27 cellular contexts compared by ENCODE assay signal in the genomic region with DNA sequence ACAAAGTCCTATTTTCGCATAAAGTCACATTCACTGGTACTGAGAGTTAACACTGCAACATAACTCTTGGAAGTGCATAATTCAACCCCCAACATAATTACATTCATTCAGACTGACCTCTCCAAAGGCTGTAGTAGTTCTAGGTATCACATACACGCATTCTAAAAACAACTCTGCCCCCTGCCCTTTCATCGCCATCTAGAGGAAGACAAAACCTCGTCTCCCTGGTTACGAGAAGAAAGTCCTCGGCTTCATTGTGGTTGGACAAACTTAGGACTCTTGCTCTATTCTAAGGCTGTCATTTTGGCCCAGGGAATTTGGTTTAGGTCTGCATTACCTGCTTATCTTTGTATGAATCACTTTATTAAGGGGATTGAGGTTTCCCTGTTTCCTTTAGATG.
DNase-seq lines count a peak whose midpoint lies in the region; ATAC-seq and TF ChIP-seq lines count a peak whose summit lies in the region.
"Had no signal": no experiment of that assay in that cellular context is flagged by ENCODE, and none has a peak within 500 bp of the region (broad histone marks: within the 10 kb centered on the region; RNA-seq: fewer than 3 reads in every experiment).

No MANE protein-coding gene starts in this region.

- H3K9ac ChIP-seq in Karpas-422 (ENCODE audit: low read length), result no peak overlapping the region

- peak; percentile 74 for ATAC-seq in WTC11
- ATAC-seq: activated T-cell treated with anti-CD3 and anti-CD28 coated beads, Interleukin-2, amount 50 U/mL, for 72 hours; lower lobe of right lung; natural killer cell had no signal

- H3K9me3 ChIP-seq in MG63, result no peaks in the 10 kb centered on the region
- peaks cover 5% of the 10 kb centered on the region for H3K9me3 ChIP-seq in Karpas-422 (ENCODE audit: low read length)
- H3K9me3 ChIP-seq: lower lobe of right lung, uterus had no signal

- no peak for TF ChIP-seq POLR2A in NB4 (IDR thresholded peaks at IDR 0.05; ENCODE audit: extremely low read depth, insufficient read length)

- no peaks in the 10 kb centered on the region for H3K36me3 Mint-ChIP-seq in WTC11
- H3K36me3 Mint-ChIP-seq: CD8-positive, alpha-beta memory T cell had no signal

- POLR2A ChIA-PET in WTC11 (lab: Charles Lee), result no interaction called here

- no peaks in the 10 kb centered on the region for H3K27me3 Mint-ChIP-seq in WTC11 (ENCODE audit: low read depth)
- H3K27me3 Mint-ChIP-seq: activated CD4-positive, alpha-beta T cell treated with anti-CD3 and anti-CD28 coated beads, Interleukin-2, amount 10 ng/mL, durations not matched to agents 24 days and 14 days; CD8-positive, alpha-beta memory T cell; stimulated activated naive CD8-positive, alpha-beta T cell treated with anti-CD3 and anti-CD28 coated beads, Interleukin-15, Interleukin-2, amounts not matched to agents 100 ng/mL and 50 ng/mL, for 24 hours had no signal

- no peaks in the 10 kb centered on the region for H3K27me3 ChIP-seq in MG63
- no peaks in the 10 kb centered on the region for H3K27me3 ChIP-seq in Karpas-422 (ENCODE audit: low read length)
- H3K27me3 ChIP-seq: uterus had no signal

- H3K9me2 ChIP-seq in Karpas-422 (replicated peaks; ENCODE audit: insufficient read depth, low read length), result no peaks in the 10 kb centered on the region

- peak; percentile 23 for TF ChIP-seq CTCF in NB4 (IDR thresholded peaks at IDR 0.05; ENCODE audit: low read depth, low read length)
- no peak for TF ChIP-seq CTCF in WTC11 (IDR thresholded peaks at IDR 0.05)
- peak; percentile 2 for TF ChIP-seq CTCF in retinal pigment epithelial cell (conservative IDR thresholded peaks at IDR 0.05; ENCODE audit: low read depth, low read length)

- no peak overlapping the region for H2AFZ ChIP-seq in Karpas-422 (ENCODE audit: low read length)
- H2AFZ ChIP-seq: PC-9 had no signal

- no peak overlapping the region for H3K4me2 ChIP-seq in Karpas-422 (ENCODE audit: low read depth, low read length, poor library complexity, severe bottlenecking)
- H3K4me2 ChIP-seq: PC-9 had no signal

- DNase-seq in DMS53 (lab: John Stamatoyannopoulos, UW) (peak; percentile 35), DMS53 treated with DMSO at 0.1 percent for 48 hours (lab: John Stamatoyannopoulos, UW; ENCODE audit: unreplicated experiment) (no peak), NB4 (ENCODE audit: low read depth) (peak; percentile 8), WTC11 (ENCODE audit: low spot score) (peak; percentile 16), retinal pigment epithelial cell (ENCODE audit: low read depth) (no peak), superior temporal gyrus (ENCODE audit: extremely low spot score) (no peak), MG63 (no peak), Karpas-422 (no peak)
- DNase-seq: activated CD4-positive, alpha-beta T cell treated with anti-CD3 and anti-CD28 coated beads, Interleukin-2, amount 10 ng/mL, durations not matched to agents 24 days and 14 days; activated naive CD4-positive, alpha-beta T cell treated with anti-CD3 and anti-CD28 coated beads, Interleukin-2, amount 50 U/mL, for 16 hours; activated T-cell treated with anti-CD3 and anti-CD28 coated beads, Interleukin-2, amount 50 U/mL, for 72 hours; CD8-positive, alpha-beta memory T cell; GF-D8; IMR-90; lower lobe of right lung; natural killer cell; NCI-H2029; NCI-H345; NCI-H748 treated with DMSO at 0.1 percent for 48 hours; PC-9; Right ventricle myocardium superior; SW 1271; T-helper 9 cell; uterus; WERI-Rb-1 had no signal

- H3K36me3 ChIP-seq in MG63 (no peaks in the 10 kb centered on the region), Karpas-422 (ENCODE audit: insufficient read depth, low read length) (no peaks in the 10 kb centered on the region)
- H3K36me3 ChIP-seq: lower lobe of right lung, uterus, WERI-Rb-1 had no signal

- H3K4me3 ChIP-seq in NB4 (ENCODE audit: low read depth, low read length) (no peak overlapping the region), retinal pigment epithelial cell (ENCODE audit: low read length) (no peak overlapping the region), MG63 (no peak overlapping the region), Karpas-422 (ENCODE audit: low read length) (no peak overlapping the region)
- H3K4me3 ChIP-seq: lower lobe of right lung, PC-9, skin epidermis, uterus had no signal

- H3K79me2 ChIP-seq in Karpas-422 (ENCODE audit: low read length), result no peaks in the 10 kb centered on the region

- H4K20me1 ChIP-seq in Karpas-422 (ENCODE audit: insufficient read depth, low read depth, low read length), result no peaks in the 10 kb centered on the region

- H3K4me1 ChIP-seq in Karpas-422 (ENCODE audit: low read length), result no peaks in the 10 kb centered on the region
- H3K4me1 ChIP-seq: lower lobe of right lung, uterus had no signal

- peaks cover 13% of the 10 kb centered on the region for H3K4me1 Mint-ChIP-seq in WTC11
- H3K4me1 Mint-ChIP-seq: activated CD4-positive, alpha-beta T cell treated with anti-CD3 and anti-CD28 coated beads, Interleukin-2, amount 10 ng/mL, durations not matched to agents 24 days and 14 days; CD8-positive, alpha-beta memory T cell; natural killer cell had no signal

- no peak overlapping the region for H3K27ac Mint-ChIP-seq in WTC11
- H3K27ac Mint-ChIP-seq: activated CD4-positive, alpha-beta T cell treated with anti-CD3 and anti-CD28 coated beads, Interleukin-2, amount 10 ng/mL, durations not matched to agents 24 days and 14 days; activated T-cell treated with anti-CD3 and anti-CD28 coated beads, Interleukin-2, amount 50 U/mL, for 72 hours; CD8-positive, alpha-beta memory T cell; natural killer cell; stimulated activated naive CD8-positive, alpha-beta T cell treated with anti-CD3 and anti-CD28 coated beads, Interleukin-15, Interleukin-2, amounts not matched to agents 100 ng/mL and 50 ng/mL, for 24 hours had no signal

- H3K4me3 Mint-ChIP-seq in WTC11, result no peak overlapping the region
- H3K4me3 Mint-ChIP-seq: activated CD4-positive, alpha-beta T cell treated with anti-CD3 and anti-CD28 coated beads, Interleukin-2, amount 10 ng/mL, durations not matched to agents 24 days and 14 days; activated T-cell treated with anti-CD3 and anti-CD28 coated beads, Interleukin-2, amount 50 U/mL, for 72 hours; CD8-positive, alpha-beta memory T cell; natural killer cell; stimulated activated naive CD8-positive, alpha-beta T cell treated with anti-CD3 and anti-CD28 coated beads, Interleukin-15, Interleukin-2, amounts not matched to agents 100 ng/mL and 50 ng/mL, for 24 hours had no signal

- CTCF ChIA-PET in WTC11 (lab: Charles Lee), result no interaction called here

- peaks cover 3% of the 10 kb centered on the region; the same call in 1 of the 2 replicates for H3K9me3 Mint-ChIP-seq in WTC11
- H3K9me3 Mint-ChIP-seq: activated CD4-positive, alpha-beta T cell treated with anti-CD3 and anti-CD28 coated beads, Interleukin-2, amount 10 ng/mL, durations not matched to agents 24 days and 14 days; stimulated activated naive CD8-positive, alpha-beta T cell treated with anti-CD3 and anti-CD28 coated beads, Interleukin-15, Interleukin-2, amounts not matched to agents 100 ng/mL and 50 ng/mL, for 24 hours had no signal

- H3K27ac ChIP-seq in Karpas-422 (ENCODE audit: low read length), result no peak overlapping the region
- H3K27ac ChIP-seq: lower lobe of right lung, PC-9, skin epidermis, uterus, WERI-Rb-1 had no signal

TF ChIP-seq in WTC11, 78 proteins besides CTCF, POLR2A, EP300 and RAD21 (continues in another document):
- TF ChIP-seq KAT7 (CRISPR knock-in tag; IDR thresholded peaks at IDR 0.05; ENCODE audit: borderline replicate concordance), result no peak
- TF ChIP-seq ZNF121 (CRISPR knock-in tag; IDR thresholded peaks at IDR 0.05), result no peak
- no peak for TF ChIP-seq ZBTB21 (CRISPR knock-in tag; IDR thresholded peaks at IDR 0.05; ENCODE audit: borderline replicate concordance)
- TF ChIP-seq ELF4 (CRISPR knock-in tag; IDR thresholded peaks at IDR 0.05; ENCODE audit: low read depth), result no peak
- TF ChIP-seq JAZF1 (CRISPR knock-in tag; IDR thresholded peaks at IDR 0.05), result no peak
- TF ChIP-seq EMX1 (CRISPR knock-in tag; IDR thresholded peaks at IDR 0.05), result no peak
- TF ChIP-seq FOXP1 (CRISPR knock-in tag; IDR thresholded peaks at IDR 0.05; ENCODE audit: borderline replicate concordance), result no peak
- TF ChIP-seq, protein P1, sequence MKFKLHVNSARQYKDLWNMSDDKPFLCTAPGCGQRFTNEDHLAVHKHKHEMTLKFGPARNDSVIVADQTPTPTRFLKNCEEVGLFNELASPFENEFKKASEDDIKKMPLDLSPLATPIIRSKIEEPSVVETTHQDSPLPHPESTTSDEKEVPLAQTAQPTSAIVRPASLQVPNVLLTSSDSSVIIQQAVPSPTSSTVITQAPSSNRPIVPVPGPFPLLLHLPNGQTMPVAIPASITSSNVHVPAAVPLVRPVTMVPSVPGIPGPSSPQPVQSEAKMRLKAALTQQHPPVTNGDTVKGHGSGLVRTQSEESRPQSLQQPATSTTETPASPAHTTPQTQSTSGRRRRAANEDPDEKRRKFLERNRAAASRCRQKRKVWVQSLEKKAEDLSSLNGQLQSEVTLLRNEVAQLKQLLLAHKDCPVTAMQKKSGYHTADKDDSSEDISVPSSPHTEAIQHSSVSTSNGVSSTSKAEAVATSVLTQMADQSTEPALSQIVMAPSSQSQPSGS (CRISPR knock-in tag; IDR thresholded peaks at IDR 0.05; ENCODE audit: borderline replicate concordance, low read depth), result no peak
- no peak for TF ChIP-seq TEAD1 (CRISPR knock-in tag; IDR thresholded peaks at IDR 0.05)
- TF ChIP-seq ATF1 (CRISPR knock-in tag; IDR thresholded peaks at IDR 0.05), result no peak
- TF ChIP-seq, protein P2, sequence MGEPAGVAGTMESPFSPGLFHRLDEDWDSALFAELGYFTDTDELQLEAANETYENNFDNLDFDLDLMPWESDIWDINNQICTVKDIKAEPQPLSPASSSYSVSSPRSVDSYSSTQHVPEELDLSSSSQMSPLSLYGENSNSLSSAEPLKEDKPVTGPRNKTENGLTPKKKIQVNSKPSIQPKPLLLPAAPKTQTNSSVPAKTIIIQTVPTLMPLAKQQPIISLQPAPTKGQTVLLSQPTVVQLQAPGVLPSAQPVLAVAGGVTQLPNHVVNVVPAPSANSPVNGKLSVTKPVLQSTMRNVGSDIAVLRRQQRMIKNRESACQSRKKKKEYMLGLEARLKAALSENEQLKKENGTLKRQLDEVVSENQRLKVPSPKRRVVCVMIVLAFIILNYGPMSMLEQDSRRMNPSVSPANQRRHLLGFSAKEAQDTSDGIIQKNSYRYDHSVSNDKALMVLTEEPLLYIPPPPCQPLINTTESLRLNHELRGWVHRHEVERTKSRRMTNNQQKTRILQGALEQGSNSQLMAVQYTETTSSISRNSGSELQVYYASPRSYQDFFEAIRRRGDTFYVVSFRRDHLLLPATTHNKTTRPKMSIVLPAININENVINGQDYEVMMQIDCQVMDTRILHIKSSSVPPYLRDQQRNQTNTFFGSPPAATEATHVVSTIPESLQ (CRISPR knock-in tag; IDR thresholded peaks at IDR 0.05), result no peak
- TF ChIP-seq SOX15 (CRISPR knock-in tag; IDR thresholded peaks at IDR 0.05), result no peak
- TF ChIP-seq CREM (CRISPR knock-in tag; IDR thresholded peaks at IDR 0.05), result no peak

Comparison
In these comparisons a context has a peak if more than half of its experiments do, and no peak if none do; other contexts are left out.
1. DNase-seq: peak in DMS53 (single experiment), NB4 (single experiment) and WTC11 (single experiment); none in DMS53 treated with DMSO at 0.1 percent for 48 hours (single experiment), retinal pigment epithelial cell (single experiment), superior temporal gyrus (single experiment), MG63 (single experiment) and Karpas-422 (single experiment).